ENCODE assay signal across 17 cellular contexts in the genomic region with DNA sequence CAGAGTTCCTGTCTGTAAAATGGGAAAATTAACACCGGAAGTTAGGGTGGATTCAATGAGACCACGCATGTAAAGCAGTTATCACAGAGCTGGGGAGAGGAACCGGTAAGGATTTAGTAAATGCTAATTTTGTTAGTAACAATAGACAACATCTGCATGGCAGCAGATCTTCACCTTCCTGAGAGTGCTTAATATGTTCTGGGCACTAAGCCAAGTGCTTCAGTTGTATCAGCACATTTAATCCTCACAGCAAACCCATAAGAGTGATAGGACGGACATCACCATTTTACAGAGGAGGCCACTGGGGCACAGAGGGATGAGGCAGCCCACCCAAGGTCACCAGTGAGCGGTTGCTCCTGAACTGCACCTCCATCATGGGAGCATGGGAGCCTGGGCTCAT.
"Had no signal": no experiment of that assay in that cellular context is flagged by ENCODE, and none has a peak within 500 bp of the region (broad histone marks: within the 10 kb centered on the region; RNA-seq: fewer than 3 reads in every experiment).

No MANE protein-coding gene starts in this region.

- H3K27me3 Mint-ChIP-seq: activated CD4-positive, alpha-beta T cell treated with anti-CD3 and anti-CD28 coated beads for 36 hours; activated naive CD4-positive, alpha-beta T cell treated with anti-CD3 and anti-CD28 coated beads, Interleukin-2, amount 50 U/mL, for 24 hours; naive B cell had no signal

- H3K27ac ChIP-seq: adrenal gland, esophagus squamous epithelium, tibial artery had no signal

- H3K27me3 ChIP-seq: adrenal gland, tibial artery had no signal

- H3K9me3 Mint-ChIP-seq: neural crest cell, WTC11 had no signal

- H3K36me3 ChIP-seq: adrenal gland, esophagus squamous epithelium, tibial artery had no signal

- H3K4me3 ChIP-seq: adrenal gland, esophagus squamous epithelium, mucosa of descending colon, tibial artery had no signal

- H3K36me3 Mint-ChIP-seq: activated naive CD4-positive, alpha-beta T cell treated with anti-CD3 and anti-CD28 coated beads, Interleukin-2, amount 50 U/mL, for 24 hours; memory B cell; naive B cell; WTC11 had no signal

- H3K27ac Mint-ChIP-seq: activated CD4-positive, alpha-beta T cell treated with anti-CD3 and anti-CD28 coated beads for 36 hours; activated naive CD4-positive, alpha-beta T cell treated with anti-CD3 and anti-CD28 coated beads, Interleukin-2, amount 50 U/mL, for 24 hours; memory B cell; naive B cell; WTC11 had no signal

- H3K4me3 Mint-ChIP-seq: activated CD4-positive, alpha-beta T cell treated with anti-CD3 and anti-CD28 coated beads for 36 hours; activated naive CD4-positive, alpha-beta T cell treated with anti-CD3 and anti-CD28 coated beads, Interleukin-2, amount 50 U/mL, for 24 hours; memory B cell; naive B cell; neural crest cell; WTC11 had no signal

- DNase-seq: activated CD4-positive, alpha-beta T cell treated with anti-CD3 and anti-CD28 coated beads for 36 hours; activated CD4-positive, alpha-beta T cell treated with anti-CD3 and anti-CD28 coated beads, Interleukin-2, amount 50 U/mL, for 48 hours; activated gamma-delta T cell; adrenal gland; dermis blood vessel endothelial cell; effector memory CD4-positive, alpha-beta T cell; esophagus squamous epithelium; mucosa of descending colon; naive B cell; retina; stimulated activated naive CD8-positive, alpha-beta T cell treated with anti-CD3 and anti-CD28 coated beads, Interleukin-15, Interleukin-2, amounts not matched to agents 100 U/mL and 50 U/mL, for 24 hours; substantia nigra; tibial artery had no signal

- H3K4me1 Mint-ChIP-seq: activated CD4-positive, alpha-beta T cell treated with anti-CD3 and anti-CD28 coated beads for 36 hours; activated naive CD4-positive, alpha-beta T cell treated with anti-CD3 and anti-CD28 coated beads, Interleukin-2, amount 50 U/mL, for 24 hours; memory B cell; naive B cell had no signal

- ATAC-seq: activated CD4-positive, alpha-beta T cell treated with anti-CD3 and anti-CD28 coated beads for 36 hours; mucosa of descending colon; stimulated activated naive CD8-positive, alpha-beta T cell treated with anti-CD3 and anti-CD28 coated beads, Interleukin-15, Interleukin-2, amounts not matched to agents 100 U/mL and 50 U/mL, for 24 hours; WTC11 had no signal

- H3K4me1 ChIP-seq: adrenal gland, tibial artery had no signal

- H3K9me3 ChIP-seq: adrenal gland, esophagus squamous epithelium, mucosa of descending colon had no signal
